1 cellular context compared by ENCODE assay signal in genomic region chr5:139651863-139652787, GRCh38.
TF ChIP-seq lines count a peak whose summit lies in the region.

No MANE protein-coding gene starts in this region.

TF ChIP-seq in K562, 482 proteins besides CTCF, POLR2A, EP300 and RAD21 (continued from another document):
- TF ChIP-seq, protein P1, sequence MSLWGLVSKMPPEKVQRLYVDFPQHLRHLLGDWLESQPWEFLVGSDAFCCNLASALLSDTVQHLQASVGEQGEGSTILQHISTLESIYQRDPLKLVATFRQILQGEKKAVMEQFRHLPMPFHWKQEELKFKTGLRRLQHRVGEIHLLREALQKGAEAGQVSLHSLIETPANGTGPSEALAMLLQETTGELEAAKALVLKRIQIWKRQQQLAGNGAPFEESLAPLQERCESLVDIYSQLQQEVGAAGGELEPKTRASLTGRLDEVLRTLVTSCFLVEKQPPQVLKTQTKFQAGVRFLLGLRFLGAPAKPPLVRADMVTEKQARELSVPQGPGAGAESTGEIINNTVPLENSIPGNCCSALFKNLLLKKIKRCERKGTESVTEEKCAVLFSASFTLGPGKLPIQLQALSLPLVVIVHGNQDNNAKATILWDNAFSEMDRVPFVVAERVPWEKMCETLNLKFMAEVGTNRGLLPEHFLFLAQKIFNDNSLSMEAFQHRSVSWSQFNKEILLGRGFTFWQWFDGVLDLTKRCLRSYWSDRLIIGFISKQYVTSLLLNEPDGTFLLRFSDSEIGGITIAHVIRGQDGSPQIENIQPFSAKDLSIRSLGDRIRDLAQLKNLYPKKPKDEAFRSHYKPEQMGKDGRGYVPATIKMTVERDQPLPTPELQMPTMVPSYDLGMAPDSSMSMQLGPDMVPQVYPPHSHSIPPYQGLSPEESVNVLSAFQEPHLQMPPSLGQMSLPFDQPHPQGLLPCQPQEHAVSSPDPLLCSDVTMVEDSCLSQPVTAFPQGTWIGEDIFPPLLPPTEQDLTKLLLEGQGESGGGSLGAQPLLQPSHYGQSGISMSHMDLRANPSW (CRISPR knock-in tag; IDR thresholded peaks at IDR 0.05): no peak
- TF ChIP-seq TEAD4 (IDR thresholded peaks at IDR 0.05; ENCODE audit: low read length): no peak
- TF ChIP-seq TEAD4 (CRISPR knock-in tag; IDR thresholded peaks at IDR 0.05; ENCODE audit: borderline replicate concordance): no peak
- TF ChIP-seq ZNF124 (CRISPR knock-in tag; IDR thresholded peaks at IDR 0.05): no peak
- no peak for TF ChIP-seq MTF1 (CRISPR knock-in tag; IDR thresholded peaks at IDR 0.05; ENCODE audit: borderline replicate concordance)
- TF ChIP-seq ZNF140 (CRISPR knock-in tag; IDR thresholded peaks at IDR 0.05): no peak
- TF ChIP-seq MTA1 (IDR thresholded peaks at IDR 0.05; ENCODE audit: borderline replicate concordance): no peak
- peak in 1 of 2 experiments; percentile 54; a peak in 1 of 4 replicates for TF ChIP-seq MAZ (CRISPR knock-in tag; conservative IDR thresholded peaks at IDR 0.05 in 1 of 2, IDR thresholded peaks at IDR 0.05 in 1 of 2)
- no peak for TF ChIP-seq ZNF589 (CRISPR knock-in tag; IDR thresholded peaks at IDR 0.05; ENCODE audit: low read depth)
- TF ChIP-seq TAF9B (IDR thresholded peaks at IDR 0.05; ENCODE audit: partially characterized antibody): no peak
- TF ChIP-seq, protein P2, sequence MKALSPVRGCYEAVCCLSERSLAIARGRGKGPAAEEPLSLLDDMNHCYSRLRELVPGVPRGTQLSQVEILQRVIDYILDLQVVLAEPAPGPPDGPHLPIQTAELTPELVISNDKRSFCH (CRISPR knock-in tag; IDR thresholded peaks at IDR 0.05): no peak
- TF ChIP-seq, protein P2 (tag; IDR thresholded peaks at IDR 0.05): no peak
